1 cellular context compared by ENCODE assay signal in the genomic region with DNA sequence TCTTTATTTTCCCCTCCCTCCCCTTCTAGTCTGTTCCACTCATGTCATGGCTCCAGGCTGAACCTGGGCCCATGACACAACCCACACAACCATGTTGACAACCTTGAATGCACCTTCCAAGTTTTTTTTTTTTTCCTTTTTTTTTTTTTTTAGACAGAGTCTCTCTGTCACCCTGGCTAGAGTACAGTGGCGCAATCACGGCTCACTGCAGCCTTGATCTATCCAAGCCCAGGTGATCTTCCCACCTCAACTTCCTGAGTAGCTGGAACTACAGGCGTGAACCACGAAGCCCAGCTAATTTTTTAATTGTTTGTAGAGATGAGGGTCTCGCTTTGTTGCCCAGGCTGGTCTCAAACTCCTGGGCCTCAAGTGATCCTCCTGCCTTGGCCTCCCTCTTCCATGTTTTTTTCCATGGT.
TF ChIP-seq lines count a peak whose summit lies in the region.

No MANE protein-coding gene starts in this region.

TF ChIP-seq in HepG2, 621 proteins besides CTCF, POLR2A, EP300 and RAD21 (continued from another document and continues in another):
- TF ChIP-seq TARDBP (CRISPR knock-in tag; IDR thresholded peaks at IDR 0.05) (peak; percentile 69; the same call in 1 of the 2 replicates), YEATS4 (CRISPR knock-in tag; IDR thresholded peaks at IDR 0.05; ENCODE audit: borderline replicate concordance) (0 out of 2 replicates have a peak, but pooled peaks have one; percentile 32), RELA (CRISPR knock-in tag; IDR thresholded peaks at IDR 0.05) (no peak), SALL1 (CRISPR knock-in tag; IDR thresholded peaks at IDR 0.05) (peak; percentile 85), MED8 (CRISPR knock-in tag; IDR thresholded peaks at IDR 0.05; ENCODE audit: insufficient replicate concordance) (peak; percentile 60), MED13 (CRISPR knock-in tag; IDR thresholded peaks at IDR 0.05) (0 out of 2 replicates have a peak, but pooled peaks have one; percentile 72), KMT2A (CRISPR knock-in tag; IDR thresholded peaks at IDR 0.05) (no peak), ZNF737 (CRISPR knock-in tag; IDR thresholded peaks at IDR 0.05; ENCODE audit: borderline replicate concordance) (no peak), FOSL1 (CRISPR knock-in tag; IDR thresholded peaks at IDR 0.05; ENCODE audit: borderline replicate concordance) (no peak), SATB2 (CRISPR knock-in tag; IDR thresholded peaks at IDR 0.05) (no peak), NFRKB (IDR thresholded peaks at IDR 0.05) (no peak), ZNF274 (CRISPR knock-in tag; IDR thresholded peaks at IDR 0.05) (no peak), ZFP82 (CRISPR knock-in tag; IDR thresholded peaks at IDR 0.05; ENCODE audit: borderline replicate concordance) (no peak), REL (CRISPR knock-in tag; conservative IDR thresholded peaks at IDR 0.05) (no peak), ZNF567 (CRISPR knock-in tag; IDR thresholded peaks at IDR 0.05; ENCODE audit: borderline replicate concordance) (no peak), NKX3-1 (CRISPR knock-in tag; IDR thresholded peaks at IDR 0.05) (peak; percentile 61; the same call in 1 of the 2 replicates), CENPT (CRISPR knock-in tag; IDR thresholded peaks at IDR 0.05; ENCODE audit: low read depth) (no peak), ATM (IDR thresholded peaks at IDR 0.05; ENCODE audit: borderline replicate concordance) (no peak), ZNF557 (CRISPR knock-in tag; IDR thresholded peaks at IDR 0.05) (peak; percentile 85; the same call in 1 of the 2 replicates), ZNF326 (CRISPR knock-in tag; IDR thresholded peaks at IDR 0.05; ENCODE audit: borderline replicate concordance) (no peak), STAG1 (CRISPR knock-in tag; IDR thresholded peaks at IDR 0.05) (peak; percentile 31), ZNF703 (CRISPR knock-in tag; IDR thresholded peaks at IDR 0.05; ENCODE audit: borderline replicate concordance) (peak; percentile 78; the same call in 1 of the 2 replicates), ZNF850 (CRISPR knock-in tag; conservative IDR thresholded peaks at IDR 0.05) (no peak), ZNF432 (CRISPR knock-in tag; IDR thresholded peaks at IDR 0.05; ENCODE audit: borderline replicate concordance) (no peak), MAFG (CRISPR knock-in tag; IDR thresholded peaks at IDR 0.05) (no peak), JARID2 (CRISPR knock-in tag; IDR thresholded peaks at IDR 0.05; ENCODE audit: insufficient replicate concordance) (no peak), ASH2L (IDR thresholded peaks at IDR 0.05; ENCODE audit: insufficient read length, low read depth, low read length) (no peak), SMAD9 (CRISPR knock-in tag; IDR thresholded peaks at IDR 0.05) (no peak), ZNF678 (CRISPR knock-in tag; IDR thresholded peaks at IDR 0.05) (no peak), ZNF782 (CRISPR knock-in tag; IDR thresholded peaks at IDR 0.05; ENCODE audit: borderline replicate concordance) (no peak), FOXC1 (CRISPR knock-in tag; IDR thresholded peaks at IDR 0.05; ENCODE audit: borderline replicate concordance) (no peak), SKI (IDR thresholded peaks at IDR 0.05; ENCODE audit: partially characterized antibody) (peak; percentile 81), CHD2 (IDR thresholded peaks at IDR 0.05; ENCODE audit: low read depth, low read length) (no peak)
- TF ChIP-seq, protein P1, sequence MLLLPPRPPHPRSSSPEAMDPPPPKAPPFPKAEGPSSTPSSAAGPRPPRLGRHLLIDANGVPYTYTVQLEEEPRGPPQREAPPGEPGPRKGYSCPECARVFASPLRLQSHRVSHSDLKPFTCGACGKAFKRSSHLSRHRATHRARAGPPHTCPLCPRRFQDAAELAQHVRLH (CRISPR knock-in tag; IDR thresholded peaks at IDR 0.05; ENCODE audit: borderline replicate concordance, low read depth): peak; percentile 80; the same call in 1 of the 2 replicates
- TF ChIP-seq, protein P2, sequence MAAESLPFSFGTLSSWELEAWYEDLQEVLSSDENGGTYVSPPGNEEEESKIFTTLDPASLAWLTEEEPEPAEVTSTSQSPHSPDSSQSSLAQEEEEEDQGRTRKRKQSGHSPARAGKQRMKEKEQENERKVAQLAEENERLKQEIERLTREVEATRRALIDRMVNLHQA (CRISPR knock-in tag; IDR thresholded peaks at IDR 0.05): no peak; the same call in 1 of the 2 replicates
- TF ChIP-seq, protein P3, sequence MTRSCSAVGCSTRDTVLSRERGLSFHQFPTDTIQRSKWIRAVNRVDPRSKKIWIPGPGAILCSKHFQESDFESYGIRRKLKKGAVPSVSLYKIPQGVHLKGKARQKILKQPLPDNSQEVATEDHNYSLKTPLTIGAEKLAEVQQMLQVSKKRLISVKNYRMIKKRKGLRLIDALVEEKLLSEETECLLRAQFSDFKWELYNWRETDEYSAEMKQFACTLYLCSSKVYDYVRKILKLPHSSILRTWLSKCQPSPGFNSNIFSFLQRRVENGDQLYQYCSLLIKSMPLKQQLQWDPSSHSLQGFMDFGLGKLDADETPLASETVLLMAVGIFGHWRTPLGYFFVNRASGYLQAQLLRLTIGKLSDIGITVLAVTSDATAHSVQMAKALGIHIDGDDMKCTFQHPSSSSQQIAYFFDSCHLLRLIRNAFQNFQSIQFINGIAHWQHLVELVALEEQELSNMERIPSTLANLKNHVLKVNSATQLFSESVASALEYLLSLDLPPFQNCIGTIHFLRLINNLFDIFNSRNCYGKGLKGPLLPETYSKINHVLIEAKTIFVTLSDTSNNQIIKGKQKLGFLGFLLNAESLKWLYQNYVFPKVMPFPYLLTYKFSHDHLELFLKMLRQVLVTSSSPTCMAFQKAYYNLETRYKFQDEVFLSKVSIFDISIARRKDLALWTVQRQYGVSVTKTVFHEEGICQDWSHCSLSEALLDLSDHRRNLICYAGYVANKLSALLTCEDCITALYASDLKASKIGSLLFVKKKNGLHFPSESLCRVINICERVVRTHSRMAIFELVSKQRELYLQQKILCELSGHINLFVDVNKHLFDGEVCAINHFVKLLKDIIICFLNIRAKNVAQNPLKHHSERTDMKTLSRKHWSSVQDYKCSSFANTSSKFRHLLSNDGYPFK (CRISPR knock-in tag; IDR thresholded peaks at IDR 0.05; ENCODE audit: borderline replicate concordance): no peak
- TF ChIP-seq, protein P4, sequence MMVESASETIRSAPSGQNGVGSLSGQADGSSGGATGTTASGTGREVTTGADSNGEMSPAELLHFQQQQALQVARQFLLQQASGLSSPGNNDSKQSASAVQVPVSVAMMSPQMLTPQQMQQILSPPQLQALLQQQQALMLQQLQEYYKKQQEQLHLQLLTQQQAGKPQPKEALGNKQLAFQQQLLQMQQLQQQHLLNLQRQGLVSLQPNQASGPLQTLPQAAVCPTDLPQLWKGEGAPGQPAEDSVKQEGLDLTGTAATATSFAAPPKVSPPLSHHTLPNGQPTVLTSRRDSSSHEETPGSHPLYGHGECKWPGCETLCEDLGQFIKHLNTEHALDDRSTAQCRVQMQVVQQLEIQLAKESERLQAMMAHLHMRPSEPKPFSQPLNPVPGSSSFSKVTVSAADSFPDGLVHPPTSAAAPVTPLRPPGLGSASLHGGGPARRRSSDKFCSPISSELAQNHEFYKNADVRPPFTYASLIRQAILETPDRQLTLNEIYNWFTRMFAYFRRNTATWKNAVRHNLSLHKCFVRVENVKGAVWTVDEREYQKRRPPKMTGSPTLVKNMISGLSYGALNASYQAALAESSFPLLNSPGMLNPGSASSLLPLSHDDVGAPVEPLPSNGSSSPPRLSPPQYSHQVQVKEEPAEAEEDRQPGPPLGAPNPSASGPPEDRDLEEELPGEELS (CRISPR knock-in tag; IDR thresholded peaks at IDR 0.05): peak; percentile 93
- TF ChIP-seq, protein P5, sequence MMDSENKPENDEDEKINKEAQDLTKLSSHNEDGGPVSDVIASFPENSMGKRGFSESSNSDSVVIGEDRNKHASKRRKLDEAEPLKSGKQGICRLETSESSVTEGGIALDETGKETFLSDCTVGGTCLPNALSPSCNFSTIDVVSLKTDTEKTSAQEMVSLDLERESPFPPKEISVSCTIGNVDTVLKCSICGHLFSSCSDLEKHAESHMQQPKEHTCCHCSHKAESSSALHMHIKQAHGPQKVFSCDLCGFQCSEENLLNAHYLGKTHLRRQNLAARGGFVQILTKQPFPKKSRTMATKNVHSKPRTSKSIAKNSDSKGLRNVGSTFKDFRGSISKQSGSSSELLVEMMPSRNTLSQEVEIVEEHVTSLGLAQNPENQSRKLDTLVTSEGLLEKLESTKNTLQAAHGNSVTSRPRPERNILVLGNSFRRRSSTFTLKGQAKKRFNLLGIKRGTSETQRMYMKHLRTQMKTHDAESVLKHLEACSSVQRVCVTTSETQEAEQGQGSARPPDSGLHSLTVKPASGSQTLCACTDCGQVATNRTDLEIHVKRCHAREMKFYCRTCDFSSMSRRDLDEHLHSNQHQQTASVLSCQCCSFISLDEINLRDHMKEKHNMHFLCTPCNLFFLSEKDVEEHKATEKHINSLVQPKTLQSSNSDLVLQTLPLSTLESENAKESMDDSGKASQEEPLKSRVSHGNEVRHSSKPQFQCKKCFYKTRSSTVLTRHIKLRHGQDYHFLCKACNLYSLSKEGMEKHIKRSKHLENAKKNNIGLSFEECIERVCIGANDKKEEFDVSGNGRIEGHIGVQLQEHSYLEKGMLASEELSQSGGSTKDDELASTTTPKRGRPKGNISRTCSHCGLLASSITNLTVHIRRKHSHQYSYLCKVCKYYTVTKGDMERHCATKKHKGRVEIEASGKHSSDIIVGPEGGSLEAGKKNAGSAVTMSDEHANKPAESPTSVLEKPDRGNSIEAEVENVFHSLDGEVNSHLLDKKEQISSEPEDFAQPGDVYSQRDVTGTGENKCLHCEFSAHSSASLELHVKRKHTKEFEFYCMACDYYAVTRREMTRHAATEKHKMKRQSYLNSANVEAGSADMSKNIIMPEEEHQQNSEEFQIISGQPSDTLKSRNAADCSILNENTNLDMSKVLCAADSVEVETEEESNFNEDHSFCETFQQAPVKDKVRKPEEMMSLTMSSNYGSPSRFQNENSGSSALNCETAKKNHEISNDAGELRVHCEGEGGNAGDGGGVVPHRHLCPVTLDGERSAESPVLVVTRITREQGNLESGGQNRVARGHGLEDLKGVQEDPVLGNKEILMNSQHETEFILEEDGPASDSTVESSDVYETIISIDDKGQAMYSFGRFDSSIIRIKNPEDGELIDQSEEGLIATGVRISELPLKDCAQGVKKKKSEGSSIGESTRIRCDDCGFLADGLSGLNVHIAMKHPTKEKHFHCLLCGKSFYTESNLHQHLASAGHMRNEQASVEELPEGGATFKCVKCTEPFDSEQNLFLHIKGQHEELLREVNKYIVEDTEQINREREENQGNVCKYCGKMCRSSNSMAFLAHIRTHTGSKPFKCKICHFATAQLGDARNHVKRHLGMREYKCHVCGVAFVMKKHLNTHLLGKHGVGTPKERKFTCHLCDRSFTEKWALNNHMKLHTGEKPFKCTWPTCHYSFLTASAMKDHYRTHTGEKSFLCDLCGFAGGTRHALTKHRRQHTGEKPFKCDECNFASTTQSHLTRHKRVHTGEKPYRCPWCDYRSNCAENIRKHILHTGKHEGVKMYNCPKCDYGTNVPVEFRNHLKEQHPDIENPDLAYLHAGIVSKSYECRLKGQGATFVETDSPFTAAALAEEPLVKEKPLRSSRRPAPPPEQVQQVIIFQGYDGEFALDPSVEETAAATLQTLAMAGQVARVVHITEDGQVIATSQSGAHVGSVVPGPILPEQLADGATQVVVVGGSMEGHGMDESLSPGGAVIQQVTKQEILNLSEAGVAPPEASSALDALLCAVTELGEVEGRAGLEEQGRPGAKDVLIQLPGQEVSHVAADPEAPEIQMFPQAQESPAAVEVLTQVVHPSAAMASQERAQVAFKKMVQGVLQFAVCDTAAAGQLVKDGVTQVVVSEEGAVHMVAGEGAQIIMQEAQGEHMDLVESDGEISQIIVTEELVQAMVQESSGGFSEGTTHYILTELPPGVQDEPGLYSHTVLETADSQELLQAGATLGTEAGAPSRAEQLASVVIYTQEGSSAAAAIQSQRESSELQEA (CRISPR knock-in tag; IDR thresholded peaks at IDR 0.05; ENCODE audit: not compliant biosample characterization): no peak
- TF ChIP-seq, protein P6, sequence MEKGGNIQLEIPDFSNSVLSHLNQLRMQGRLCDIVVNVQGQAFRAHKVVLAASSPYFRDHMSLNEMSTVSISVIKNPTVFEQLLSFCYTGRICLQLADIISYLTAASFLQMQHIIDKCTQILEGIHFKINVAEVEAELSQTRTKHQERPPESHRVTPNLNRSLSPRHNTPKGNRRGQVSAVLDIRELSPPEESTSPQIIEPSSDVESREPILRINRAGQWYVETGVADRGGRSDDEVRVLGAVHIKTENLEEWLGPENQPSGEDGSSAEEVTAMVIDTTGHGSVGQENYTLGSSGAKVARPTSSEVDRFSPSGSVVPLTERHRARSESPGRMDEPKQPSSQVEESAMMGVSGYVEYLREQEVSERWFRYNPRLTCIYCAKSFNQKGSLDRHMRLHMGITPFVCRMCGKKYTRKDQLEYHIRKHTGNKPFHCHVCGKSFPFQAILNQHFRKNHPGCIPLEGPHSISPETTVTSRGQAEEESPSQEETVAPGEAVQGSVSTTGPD (CRISPR knock-in tag; IDR thresholded peaks at IDR 0.05): no peak; the same call in 1 of the 2 replicates
- TF ChIP-seq, protein P7, sequence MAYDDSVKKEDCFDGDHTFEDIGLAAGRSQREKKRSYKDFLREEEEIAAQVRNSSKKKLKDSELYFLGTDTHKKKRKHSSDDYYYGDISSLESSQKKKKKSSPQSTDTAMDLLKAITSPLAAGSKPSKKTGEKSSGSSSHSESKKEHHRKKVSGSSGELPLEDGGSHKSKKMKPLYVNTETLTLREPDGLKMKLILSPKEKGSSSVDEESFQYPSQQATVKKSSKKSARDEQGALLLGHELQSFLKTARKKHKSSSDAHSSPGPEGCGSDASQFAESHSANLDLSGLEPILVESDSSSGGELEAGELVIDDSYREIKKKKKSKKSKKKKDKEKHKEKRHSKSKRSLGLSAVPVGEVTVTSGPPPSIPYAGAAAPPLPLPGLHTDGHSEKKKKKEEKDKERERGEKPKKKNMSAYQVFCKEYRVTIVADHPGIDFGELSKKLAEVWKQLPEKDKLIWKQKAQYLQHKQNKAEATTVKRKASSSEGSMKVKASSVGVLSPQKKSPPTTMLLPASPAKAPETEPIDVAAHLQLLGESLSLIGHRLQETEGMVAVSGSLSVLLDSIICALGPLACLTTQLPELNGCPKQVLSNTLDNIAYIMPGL (CRISPR knock-in tag; IDR thresholded peaks at IDR 0.05; ENCODE audit: borderline replicate concordance in 1 of 2, low read depth in 1 of 2): no peak; a peak in 1 of 4 replicates
- TF ChIP-seq, protein P8, sequence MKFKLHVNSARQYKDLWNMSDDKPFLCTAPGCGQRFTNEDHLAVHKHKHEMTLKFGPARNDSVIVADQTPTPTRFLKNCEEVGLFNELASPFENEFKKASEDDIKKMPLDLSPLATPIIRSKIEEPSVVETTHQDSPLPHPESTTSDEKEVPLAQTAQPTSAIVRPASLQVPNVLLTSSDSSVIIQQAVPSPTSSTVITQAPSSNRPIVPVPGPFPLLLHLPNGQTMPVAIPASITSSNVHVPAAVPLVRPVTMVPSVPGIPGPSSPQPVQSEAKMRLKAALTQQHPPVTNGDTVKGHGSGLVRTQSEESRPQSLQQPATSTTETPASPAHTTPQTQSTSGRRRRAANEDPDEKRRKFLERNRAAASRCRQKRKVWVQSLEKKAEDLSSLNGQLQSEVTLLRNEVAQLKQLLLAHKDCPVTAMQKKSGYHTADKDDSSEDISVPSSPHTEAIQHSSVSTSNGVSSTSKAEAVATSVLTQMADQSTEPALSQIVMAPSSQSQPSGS (CRISPR knock-in tag; IDR thresholded peaks at IDR 0.05): peak; percentile 84
